ENCODE assay signal across 24 cellular contexts in genomic region chr6:162675503-162675902, GRCh38. TPM values are rescaled to one million over a fixed set of nuclear protein-coding genes. Genes with fewer than 3 reads are reported as not detected.
"Had no signal": no experiment of that assay in that cellular context is flagged by ENCODE, and none has a peak within 500 bp of the region (broad histone marks: within the 10 kb centered on the region; RNA-seq: fewer than 3 reads in every experiment).

No MANE protein-coding gene starts in this region.

- H3K27ac ChIP-seq: coronary artery, dorsolateral prefrontal cortex, esophagus muscularis mucosa, foreskin keratinocyte, gastroesophageal sphincter, heart left ventricle, hepatocyte, left lung, lower lobe of right lung had no signal

- FAIRE-seq: colon, endothelial cell of umbilical vein, frontal cortex had no signal

- H2AFZ ChIP-seq: hepatocyte had no signal

- H3K27me3 ChIP-seq: dorsolateral prefrontal cortex, esophagus muscularis mucosa, foreskin keratinocyte, gastroesophageal sphincter, heart left ventricle, hepatocyte, left lung had no signal

- H3K4me3 ChIP-seq: coronary artery, dorsolateral prefrontal cortex, esophagus muscularis mucosa, gastroesophageal sphincter, heart left ventricle, hepatocyte, left lung, lower lobe of right lung, mucosa of descending colon had no signal

- H3K4me2 ChIP-seq: hepatocyte had no signal

- H3K9me3 ChIP-seq: esophagus muscularis mucosa, gastroesophageal sphincter, heart left ventricle, left lung, lower lobe of right lung, mucosa of descending colon had no signal

- H3K4me1 ChIP-seq: esophagus muscularis mucosa, foreskin keratinocyte, gastroesophageal sphincter, left lung, lower lobe of right lung had no signal

- ATAC-seq: foreskin keratinocyte, gastroesophageal sphincter, heart left ventricle, left cardiac atrium, left lung, left ventricle myocardium superior, lower lobe of right lung, mucosa of descending colon had no signal

- H3K79me2 ChIP-seq: hepatocyte had no signal

- DNase-seq: dermis blood vessel endothelial cell; dorsolateral prefrontal cortex; effector CD4-positive, alpha-beta T cell; effector memory CD4-positive, alpha-beta T cell; foreskin keratinocyte; heart left ventricle; hypothalamus; immature natural killer cell; islet precursor cell; left cardiac atrium; left lung; left ventricle myocardium superior; lower lobe of right lung; mesenchymal stem cell; mucosa of descending colon; naive B cell had no signal

- H3K36me3 ChIP-seq: esophagus muscularis mucosa, gastroesophageal sphincter, heart left ventricle, left lung, lower lobe of right lung had no signal

RNA-seq across cellular contexts. Expression of gene PRKN, which starts 52.1 kb away (rescaled TPM):
- total RNA-seq: endothelial cell of umbilical vein had no signal

RNA-seq across cellular contexts. Expression of gene PACRG, which starts 52.3 kb away (rescaled TPM):
- total RNA-seq: endothelial cell of umbilical vein, foreskin keratinocyte, mesenteric fat pad had no signal
- polyA plus RNA-seq: foreskin keratinocyte, immature natural killer cell had no signal
